Comparison of ENCODE assay signal across 8 cellular contexts in the genomic region with DNA sequence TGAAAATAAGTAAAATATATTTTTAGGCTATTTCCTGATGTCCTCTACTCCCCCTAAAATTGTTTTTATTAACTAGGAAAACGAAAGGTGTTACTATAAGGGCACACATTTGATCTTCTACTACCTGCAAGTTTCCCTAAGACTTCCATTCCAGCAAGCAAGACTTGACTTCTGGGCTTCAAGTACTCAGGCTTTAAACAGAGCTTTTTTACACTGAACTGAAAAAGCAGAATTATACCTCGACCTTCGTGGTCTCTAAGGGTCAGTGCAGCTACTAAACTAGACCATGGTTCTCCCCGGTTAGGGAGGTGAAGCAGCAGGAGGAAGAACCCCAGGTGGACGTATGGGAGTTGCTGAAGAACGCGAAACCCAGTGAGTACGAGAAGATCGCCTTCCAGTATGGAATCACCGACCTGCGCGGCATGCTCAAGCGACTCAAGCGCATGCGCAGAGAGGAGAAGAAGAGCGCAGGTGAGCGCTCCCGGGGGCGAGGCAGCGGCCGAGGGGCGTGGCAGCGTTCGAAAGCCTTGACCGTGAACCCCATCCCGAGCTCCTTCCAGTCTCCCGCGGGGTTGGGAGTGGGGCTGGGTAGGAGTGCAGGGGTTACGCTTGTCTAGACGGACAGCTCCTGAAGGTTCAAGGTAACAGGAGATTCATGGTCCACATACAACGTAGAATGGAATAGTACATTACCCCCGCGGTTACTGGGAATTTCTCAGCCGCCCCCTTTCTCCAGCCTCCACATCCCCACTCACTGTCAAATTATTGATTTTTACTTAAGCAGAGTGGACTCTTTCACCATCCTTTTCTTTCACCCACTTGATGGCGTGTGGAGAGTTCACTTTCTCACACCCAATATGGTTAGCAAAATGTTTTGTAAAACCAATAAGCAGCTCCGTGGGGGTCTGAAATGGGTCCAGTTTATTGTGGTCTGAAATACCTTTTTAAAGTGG. TPM values are rescaled to one million over a fixed set of nuclear protein-coding genes. Genes with fewer than 3 reads are reported as not detected.
DNase-seq lines count a peak whose midpoint lies in the region; ATAC-seq and TF ChIP-seq lines count a peak whose summit lies in the region.

No MANE protein-coding gene starts in this region.

- H3K27ac ChIP-seq in esophagus squamous epithelium: no peak overlapping the region
- no peak overlapping the region for H3K27ac ChIP-seq in neural progenitor cell
- no peak overlapping the region for H3K27ac ChIP-seq in WERI-Rb-1
- no peak overlapping the region for H3K27ac ChIP-seq in tibial artery

- no peaks in the 10 kb centered on the region for H3K36me3 ChIP-seq in esophagus squamous epithelium
- H3K36me3 ChIP-seq in neural progenitor cell: no peaks in the 10 kb centered on the region
- H3K36me3 ChIP-seq in WERI-Rb-1: no peaks in the 10 kb centered on the region
- no peaks in the 10 kb centered on the region for H3K36me3 ChIP-seq in tibial artery

- peaks cover 3% of the 10 kb centered on the region for H3K4me1 Mint-ChIP-seq in neural progenitor cell

- H2AFZ ChIP-seq in neural progenitor cell (replicated peaks): no peak overlapping the region

- no peaks in the 10 kb centered on the region for H3K79me2 ChIP-seq in neural progenitor cell (ENCODE audit: low read depth)

- H3K27me3 ChIP-seq in esophagus squamous epithelium: peaks cover 0 to 26% (median 0%) of the 10 kb centered on the region in 4 donors
- H3K27me3 ChIP-seq in neural progenitor cell: peaks cover 37% of the 10 kb centered on the region
- H3K27me3 ChIP-seq in WERI-Rb-1 (ENCODE audit: insufficient read depth, low read depth, severe bottlenecking): no peaks in the 10 kb centered on the region
- peaks cover 0 to 11% of the 10 kb centered on the region in 2 donors for H3K27me3 ChIP-seq in tibial artery

- H3K4me3 Mint-ChIP-seq in neural progenitor cell: peak overlapping the region; percentile 82

- H3K4me1 ChIP-seq in esophagus squamous epithelium (peaks cover 3 to 7% (median 5%) of the 10 kb centered on the region in 3 donors), neural progenitor cell (no peaks in the 10 kb centered on the region), tibial artery (peaks cover 0 to 6% (median 3%) of the 10 kb centered on the region in 4 donors)

- H3K27ac Mint-ChIP-seq in neural progenitor cell: no peak overlapping the region

- H3K9me3 ChIP-seq in esophagus squamous epithelium (no peaks in the 10 kb centered on the region), neural progenitor cell (ENCODE audit: low read depth) (no peaks in the 10 kb centered on the region), WERI-Rb-1 (ENCODE audit: severe bottlenecking) (no peaks in the 10 kb centered on the region), tibial artery (no peaks in the 10 kb centered on the region)

- DNase-seq in DMS53 (lab: John Stamatoyannopoulos, UW) (peak; percentile 93), NCI-H2227 (lab: John Stamatoyannopoulos, UW; ENCODE audit: unreplicated experiment) (peak; percentile 75), esophagus squamous epithelium (lab: John Stamatoyannopoulos, UW) (no peak), neural progenitor cell (ENCODE audit: low spot score) (peak; percentile 69), WERI-Rb-1 (no peak), tibial artery (no peak)
- DNase-seq in central memory CD4-positive, alpha-beta T cell: no peak

- no peaks in the 10 kb centered on the region for H3K36me3 Mint-ChIP-seq in neural progenitor cell

- no peak for TF ChIP-seq POLR2A in esophagus squamous epithelium (IDR thresholded peaks at IDR 0.05)

- H3K9ac ChIP-seq in neural progenitor cell: no peak overlapping the region

- H3K4me3 ChIP-seq in esophagus squamous epithelium (peak overlapping the region in 3 of 4 donors; percentile 10 to 46 (median 11)), neural progenitor cell (peak overlapping the region; percentile 34), WERI-Rb-1 (ENCODE audit: low read depth, low read length) (no peak overlapping the region), tibial artery (no peak overlapping the region)

- no peaks in the 10 kb centered on the region for H3K9me3 Mint-ChIP-seq in neural progenitor cell

- intact Hi-C loops in esophagus squamous epithelium (cut with DNase I) (no loop called here), tibial artery (cut with DNase I; ENCODE audit: low total_unique reads) (no loop called here)

- TF ChIP-seq CTCF in esophagus squamous epithelium (IDR thresholded peaks at IDR 0.05): no peak
- TF ChIP-seq CTCF in neural progenitor cell (IDR thresholded peaks at IDR 0.05): no peak
- no peak for TF ChIP-seq CTCF in WERI-Rb-1 (IDR thresholded peaks at IDR 0.05; ENCODE audit: low read depth, low read length)
- no peak for TF ChIP-seq CTCF in tibial artery (IDR thresholded peaks at IDR 0.05)

- peaks cover 6% of the 10 kb centered on the region for H3K27me3 Mint-ChIP-seq in neural progenitor cell (ENCODE audit: insufficient read depth, low read depth)

- peak overlapping the region; percentile 73 for H3K4me2 ChIP-seq in neural progenitor cell

- no peaks in the 10 kb centered on the region for H4K20me1 ChIP-seq in neural progenitor cell (ENCODE audit: low read depth)

- ATAC-seq in HG02981 (IDR thresholded peaks at IDR 0.05; ENCODE audit: unreplicated experiment): no peak

- no peaks in the 10 kb centered on the region for H3F3A ChIP-seq in neural progenitor cell (ENCODE audit: low read depth)

- 27 to 32% methylated on average over 36 of the region's 36 CpGs for WGBS in esophagus squamous epithelium, 2 donors

RNA-seq across cellular contexts. Expression of a gene that starts 47.6 kb away (rescaled TPM):
- total RNA-seq in esophagus squamous epithelium (not detected), neural progenitor cell (ENCODE audit: low replicate concordance) (not detected in 2 replicates)

RNA-seq across cellular contexts. Expression of a gene that starts 55.0 kb away (rescaled TPM):
- total RNA-seq in esophagus squamous epithelium: 10 to 100 TPM; 12.7 to 53.6 (median 27.0) TPM
- total RNA-seq in neural progenitor cell (ENCODE audit: low replicate concordance): 6.5 and 12.7 TPM in 2 replicates

Comparison
In these comparisons a context has a peak if more than half of its experiments do, and no peak if none do; other contexts are left out.
1. DNase-seq: peak in DMS53 (single experiment), NCI-H2227 (single experiment) and neural progenitor cell (single experiment); none in esophagus squamous epithelium (single experiment), central memory CD4-positive, alpha-beta T cell (single experiment), WERI-Rb-1 (single experiment) and tibial artery (0 of 2).
2. H3K4me3 ChIP-seq: peak in esophagus squamous epithelium (3 of 4) and neural progenitor cell (single experiment); none in WERI-Rb-1 (single experiment) and tibial artery (0 of 2).